In genomic region chr9:89595646-89596045, GRCh38 we compare ENCODE assay signal across 24 cellular contexts. TPM values are rescaled to one million over a fixed set of nuclear protein-coding genes. Genes with fewer than 3 reads are reported as not detected.
"Had no signal": no experiment of that assay in that cellular context is flagged by ENCODE, and none has a peak within 500 bp of the region (broad histone marks: within the 10 kb centered on the region; RNA-seq: fewer than 3 reads in every experiment).

No MANE protein-coding gene starts in this region.

- FAIRE-seq: endometrium, frontal cortex, keratinocyte had no signal

- H3K4me1 ChIP-seq: parathyroid adenoma, sigmoid colon, upper lobe of right lung had no signal

- H3K9me3 Mint-ChIP-seq: effector memory CD8-positive, alpha-beta T cell; immature natural killer cell; mesothelial cell of epicardium; naive B cell; natural killer cell treated with Interleukin-12 subunit alpha and Interleukin-12 subunit beta and Interleukin-15 and Interleukin-18, amount 100 ng/mL, for 72 hours; neural crest cell; stimulated activated memory B cell treated with anti-CD40 and anti-IgM and Interleukin-4, amounts not matched to agents 10 μg/mL and 1 μg/mL and 100 μg/mL, for 72 hours; stimulated activated naive CD8-positive, alpha-beta T cell treated with anti-CD3 and anti-CD28 coated beads, Interleukin-15, Interleukin-2, amounts not matched to agents 100 ng/mL and 50 ng/mL, for 24 hours had no signal

- H2AFZ ChIP-seq: parathyroid adenoma had no signal

- ATAC-seq: effector memory CD8-positive, alpha-beta T cell; mucosa of descending colon; natural killer cell treated with Interleukin-12 subunit alpha and Interleukin-12 subunit beta and Interleukin-15 and Interleukin-18, amount 100 ng/mL, for 72 hours; stimulated activated memory B cell treated with anti-CD40 and anti-IgM and Interleukin-4, amounts not matched to agents 10 μg/mL and 1 μg/mL and 100 μg/mL, for 72 hours; upper lobe of right lung had no signal

- H3K27ac Mint-ChIP-seq: effector memory CD8-positive, alpha-beta T cell; immature natural killer cell; mesothelial cell of epicardium; naive B cell; natural killer cell treated with Interleukin-12 subunit alpha and Interleukin-12 subunit beta and Interleukin-15 and Interleukin-18, amount 100 ng/mL, for 72 hours; progenitor cell of endocrine pancreas; stimulated activated memory B cell treated with anti-CD40 and anti-IgM and Interleukin-4, amounts not matched to agents 10 μg/mL and 1 μg/mL and 100 μg/mL, for 72 hours; stimulated activated naive CD8-positive, alpha-beta T cell treated with anti-CD3 and anti-CD28 coated beads, Interleukin-15, Interleukin-2, amounts not matched to agents 100 ng/mL and 50 ng/mL, for 24 hours had no signal

- H3K9me3 ChIP-seq: mucosa of descending colon, neutrophil, sigmoid colon, transverse colon, upper lobe of right lung had no signal

- H3K27ac ChIP-seq: neutrophil, parathyroid adenoma, sigmoid colon, transverse colon, upper lobe of right lung had no signal

- H3K36me3 Mint-ChIP-seq: immature natural killer cell; mesothelial cell of epicardium; naive B cell; natural killer cell treated with Interleukin-12 subunit alpha and Interleukin-12 subunit beta and Interleukin-15 and Interleukin-18, amount 100 ng/mL, for 72 hours; stimulated activated memory B cell treated with anti-CD40 and anti-IgM and Interleukin-4, amounts not matched to agents 10 μg/mL and 1 μg/mL and 100 μg/mL, for 72 hours had no signal

- H3K79me2 ChIP-seq: parathyroid adenoma had no signal

- DNase-seq: cortex of kidney; effector memory CD8-positive, alpha-beta T cell; erythroblast; hypothalamus; immature natural killer cell; mesenchymal stem cell; mucosa of descending colon; naive B cell; sigmoid colon; stimulated activated CD4-positive, alpha-beta T cell treated with anti-CD3 and anti-CD28 coated beads, Interleukin-4, amount 100 ng/mL, for 24 hours; transverse colon had no signal

- H3K4me3 ChIP-seq: mucosa of descending colon, sigmoid colon, transverse colon, upper lobe of right lung had no signal

- H3K27me3 ChIP-seq: neutrophil, sigmoid colon, transverse colon had no signal

- H3K4me3 Mint-ChIP-seq: effector memory CD8-positive, alpha-beta T cell; immature natural killer cell; mesothelial cell of epicardium; naive B cell; natural killer cell treated with Interleukin-12 subunit alpha and Interleukin-12 subunit beta and Interleukin-15 and Interleukin-18, amount 100 ng/mL, for 72 hours; neural crest cell; stimulated activated memory B cell treated with anti-CD40 and anti-IgM and Interleukin-4, amounts not matched to agents 10 μg/mL and 1 μg/mL and 100 μg/mL, for 72 hours; stimulated activated naive CD8-positive, alpha-beta T cell treated with anti-CD3 and anti-CD28 coated beads, Interleukin-15, Interleukin-2, amounts not matched to agents 100 ng/mL and 50 ng/mL, for 24 hours had no signal

- H3K36me3 ChIP-seq: neutrophil, sigmoid colon, transverse colon, upper lobe of right lung had no signal

- H3K9ac ChIP-seq: parathyroid adenoma had no signal

- H3K4me1 Mint-ChIP-seq: naive B cell had no signal

RNA-seq across cellular contexts. Expression of gene GADD45G, which starts 9.2 kb away (rescaled TPM):
- total RNA-seq: lung microvascular endothelial cell had no signal
